Comparison of ENCODE assay signal across 8 cellular contexts in the genomic region with DNA sequence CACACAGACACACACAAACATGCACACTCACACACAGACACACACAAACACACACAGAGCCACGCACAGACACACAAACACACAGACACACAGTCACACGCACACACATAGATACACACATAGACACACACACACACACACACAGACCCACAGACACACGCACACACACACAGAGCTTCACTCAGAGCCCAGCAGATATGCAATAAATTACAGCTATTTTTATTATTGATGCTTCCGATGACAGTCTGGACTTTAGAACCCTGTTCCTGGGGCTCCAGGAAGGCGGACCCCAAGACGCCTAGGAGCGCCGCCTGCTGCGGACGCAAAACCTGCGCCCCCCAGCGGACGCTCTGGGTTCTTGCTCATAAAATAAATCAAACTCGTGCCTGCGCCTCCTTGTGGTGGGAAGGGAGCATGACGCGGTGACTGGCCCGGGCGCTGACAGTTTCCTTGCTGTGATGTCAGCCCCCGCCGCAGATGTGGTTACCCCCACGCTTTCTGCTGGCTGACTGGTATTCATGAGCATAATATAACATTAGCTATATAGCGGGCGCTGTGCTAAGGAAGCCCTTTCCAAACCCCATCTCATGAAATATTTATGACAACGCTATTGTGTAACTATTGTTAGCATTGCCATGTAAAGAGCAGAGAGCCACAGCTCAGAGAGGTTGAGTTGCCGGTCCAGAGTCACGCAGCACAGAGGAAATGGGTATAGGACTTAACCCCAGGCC.
A peak's percentile ranks its signal among the peaks of the same experiment; 100 is the strongest.
DNase-seq lines count a peak whose midpoint lies in the region; ATAC-seq and TF ChIP-seq lines count a peak whose summit lies in the region.

No MANE protein-coding gene starts in this region.

- no peaks in the 10 kb centered on the region for H3K36me3 Mint-ChIP-seq in activated B cell treated with CpG ODN at 0.5 μM for 24 hours (ENCODE audit: low read depth)

- no peaks in the 10 kb centered on the region for H4K20me1 ChIP-seq in mammary epithelial cell (ENCODE audit: insufficient read depth, low read length)

- H3K4me3 Mint-ChIP-seq in activated B cell treated with CpG ODN at 0.5 μM for 24 hours = peak overlapping the region; percentile 66

- in situ Hi-C loops in mammary epithelial cell (cut with MboI; ENCODE audit: low sequenced_read_pairs in 2 of 2) = loop anchor here (5.0 to 10.0 kb wide), 4 partner anchors 162 to 262 kb away; no protein-coding TSS in a partner anchor

- POLR2A ChIA-PET in A673 (lab: Charles Lee; ENCODE audit: low non-redundant PET) (interaction anchor here (0.5 kb wide), 1 partner anchor 260 kb away, joined by 6 read pairs; no protein-coding TSS in a partner anchor), activated B cell treated with CpG ODN at 0.5 μM for 24 hours (lab: Charles Lee) (interaction anchor here (0.6 to 4.9 kb wide), 12 partner anchors 11 to 236 kb away, joined by 3 to 45 read pairs (median 6); partner anchors contain the start of genes GPR183 and UBAC2)

- H3K27me3 Mint-ChIP-seq in activated B cell treated with CpG ODN at 0.5 μM for 24 hours = peaks cover 2% of the 10 kb centered on the region

- DNase-seq in A673 (ENCODE audit: low spot score) = peak; percentile 91
- peak; percentile 73 for DNase-seq in NCI-H2227 treated with DMSO at 0.1 percent for 48 hours (lab: John Stamatoyannopoulos, UW)
- DNase-seq in activated B cell treated with CpG ODN at 0.5 μM for 24 hours = peak; percentile 87
- peak; percentile 68 for DNase-seq in mammary epithelial cell
- peak; percentile 18 for DNase-seq in kidney epithelial cell (ENCODE audit: low read depth)
- peak; percentile 95 for DNase-seq in stimulated activated CD4-positive, alpha-beta T cell treated with anti-CD3 and anti-CD28 coated beads, Interleukin-1b, Interleukin-23, amount 100 ng/mL, for 48 hours

- TF ChIP-seq CTCF in A673 (conservative IDR thresholded peaks at IDR 0.05; ENCODE audit: low read depth, low read length) (peak; percentile 100), activated B cell treated with CpG ODN at 0.5 μM for 24 hours (IDR thresholded peaks at IDR 0.05) (peak; percentile 99), mammary epithelial cell (conservative IDR thresholded peaks at IDR 0.05 in 1 of 2, IDR thresholded peaks at IDR 0.05 in 1 of 2; ENCODE audit: extremely low read depth in 1 of 2, insufficient read depth in 1 of 2, low read depth in 1 of 2, low read length in 2 of 2) (peak; percentile 99 to 100), kidney epithelial cell (IDR thresholded peaks at IDR 0.05; ENCODE audit: insufficient read depth, low read length, poor library complexity, severe bottlenecking) (peak; percentile 100)

- CTCF ChIA-PET in A673 (lab: Charles Lee) = interaction anchor here (0.6 to 2.9 kb wide), 5 partner anchors 49 to 261 kb away, joined by 3 to 21 read pairs (median 5); no protein-coding TSS in a partner anchor
- CTCF ChIA-PET in activated B cell treated with CpG ODN at 0.5 μM for 24 hours (lab: Charles Lee) = interaction anchor here (0.6 to 8.4 kb wide), 48 partner anchors 11 to 354 kb away, joined by 3 to 342 read pairs (median 5); no protein-coding TSS in a partner anchor
- CTCF ChIA-PET in mammary epithelial cell (lab: Charles Lee; ENCODE audit: low non-redundant PET) = interaction anchor here (0.6 to 1.3 kb wide), 6 partner anchors 167 to 247 kb away, joined by 3 to 9 read pairs (median 3); no protein-coding TSS in a partner anchor

- H3K9me3 ChIP-seq in A673 (ENCODE audit: low read depth, low read length, poor library complexity, severe bottlenecking) (no peaks in the 10 kb centered on the region), mammary epithelial cell (replicated peaks; ENCODE audit: insufficient read depth, low read length) (no peaks in the 10 kb centered on the region)

- H3K4me3 ChIP-seq in A673 (ENCODE audit: low read depth, low read length, poor library complexity, severe bottlenecking) = peak overlapping the region; percentile 12
- H3K4me3 ChIP-seq in mammary epithelial cell (replicated peaks in 1 of 3; ENCODE audit: insufficient read depth in 1 of 3, low read depth in 2 of 3, low read length in 3 of 3) = peak overlapping the region in 1 of 3 experiments; percentile 18
- H3K4me3 ChIP-seq in kidney epithelial cell (ENCODE audit: low read depth, low read length) = no peak overlapping the region

- H3K4me1 Mint-ChIP-seq in activated B cell treated with CpG ODN at 0.5 μM for 24 hours = peaks cover 66% of the 10 kb centered on the region

- ATAC-seq in GM18519 (IDR thresholded peaks at IDR 0.05; ENCODE audit: low FRiP score, unreplicated experiment) (peak; percentile 38), HG03159 (IDR thresholded peaks at IDR 0.05; ENCODE audit: unreplicated experiment) (peak; percentile 43), activated B cell treated with CpG ODN at 0.5 μM for 24 hours (ENCODE audit: low read depth) (peak; percentile 59)

- H3K79me2 ChIP-seq in mammary epithelial cell (ENCODE audit: insufficient read depth, low read length) = no peaks in the 10 kb centered on the region

- H3K36me3 ChIP-seq in A673 (ENCODE audit: insufficient read depth, low read length, poor library complexity, severe bottlenecking) (no peaks in the 10 kb centered on the region), mammary epithelial cell (ENCODE audit: insufficient read depth, low read length) (no peaks in the 10 kb centered on the region), kidney epithelial cell (ENCODE audit: control insufficient read depth, insufficient read depth, low read length) (no peaks in the 10 kb centered on the region)

- H3K27ac ChIP-seq in A673 (ENCODE audit: low read depth, low read length, poor library complexity, severe bottlenecking) (no peak overlapping the region), mammary epithelial cell (ENCODE audit: insufficient read depth, low read depth, low read length) (no peak overlapping the region)

- dilution Hi-C loops in mammary epithelial cell (cut with HindIII; ENCODE audit: low sequenced_read_pairs) = no loop called here

- BruUV-seq in A673 (replicated peaks; lab: Mats Ljungman, UMichigan) (no TSS peak), mammary epithelial cell (replicated peaks; lab: Mats Ljungman, UMichigan) (no TSS peak)

- no peaks in the 10 kb centered on the region for H3K9me3 Mint-ChIP-seq in activated B cell treated with CpG ODN at 0.5 μM for 24 hours

- peak overlapping the region; percentile 34 for H3K4me2 ChIP-seq in mammary epithelial cell (ENCODE audit: insufficient read depth, low read depth, low read length)

- H3K27ac Mint-ChIP-seq in activated B cell treated with CpG ODN at 0.5 μM for 24 hours = peak overlapping the region; percentile 76

- peak overlapping the region; percentile 35 for H2AFZ ChIP-seq in mammary epithelial cell (ENCODE audit: low read depth, low read length)

- H3K27me3 ChIP-seq in A673 (replicated peaks; ENCODE audit: insufficient read depth, low read depth, low read length, poor library complexity) (no peaks in the 10 kb centered on the region), mammary epithelial cell (ENCODE audit: insufficient read depth, low read length) (no peaks in the 10 kb centered on the region), kidney epithelial cell (ENCODE audit: control insufficient read depth, insufficient read depth, low read length) (peaks cover 13% of the 10 kb centered on the region)

- 9% methylated on average over 27 of the region's 27 CpGs for WGBS in mammary epithelial cell (ENCODE audit: low coverage, missing lambda C conversion rate)

- H3K4me1 ChIP-seq in A673 (ENCODE audit: insufficient read depth, low read length, poor library complexity, severe bottlenecking) (no peaks in the 10 kb centered on the region), mammary epithelial cell (ENCODE audit: insufficient read depth, low read length) (peaks cover 10% of the 10 kb centered on the region)

- intact Hi-C loops in A673 (cut with micrococcal nuclease; ENCODE audit: unreplicated experiment) = loop anchor here (1.0 to 2.0 kb wide), 3 partner anchors 50 to 261 kb away; no protein-coding TSS in a partner anchor
- intact Hi-C loops in activated B cell treated with CpG ODN at 0.5 μM for 24 hours (cut with micrococcal nuclease) = loop anchor here (1.0 to 10.0 kb wide), 6 partner anchors 17 to 1238 kb away; partner anchors contain the start of gene TMTC4
- intact Hi-C loops in mammary epithelial cell (cut with micrococcal nuclease) = loop anchor here (1.0 to 5.0 kb wide), 4 partner anchors 50 to 350 kb away; no protein-coding TSS in a partner anchor

- H3K9ac ChIP-seq in mammary epithelial cell (ENCODE audit: insufficient read depth, low read length) = no peak overlapping the region

Comparison
In these comparisons a context has a peak if more than half of its experiments do, and no peak if none do; other contexts are left out.
1. DNase-seq: peak in every context shown above with its lines; median percentile 95 in stimulated activated CD4-positive, alpha-beta T cell treated with anti-CD3 and anti-CD28 coated beads, Interleukin-1b, Interleukin-23, amount 100 ng/mL, for 48 hours; 91 in A673; 87 in activated B cell treated with CpG ODN at 0.5 μM for 24 hours; 73 in NCI-H2227 treated with DMSO at 0.1 percent for 48 hours; 68 in mammary epithelial cell; 18 in kidney epithelial cell.